In the genomic region with DNA sequence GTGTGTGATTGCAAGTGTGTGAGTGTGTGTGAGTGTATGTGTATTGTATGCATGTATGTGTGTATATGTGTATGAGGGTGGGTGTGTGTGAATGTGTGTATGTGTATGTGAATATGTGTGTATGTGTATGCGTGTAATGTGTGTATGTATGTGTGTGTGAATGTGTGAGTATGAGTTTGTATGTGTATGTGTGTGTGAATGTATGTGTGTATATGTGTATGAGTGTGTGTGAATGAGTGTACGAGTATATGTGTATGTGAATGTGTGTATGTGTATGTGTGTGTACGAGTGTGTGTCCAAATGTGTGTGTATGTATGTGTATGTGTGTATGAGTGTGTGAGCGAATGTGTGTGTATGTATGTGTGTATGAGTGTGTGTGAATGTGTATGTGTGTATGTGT, we compare ENCODE assay signal across 26 cellular contexts. TPM values are rescaled to one million over a fixed set of nuclear protein-coding genes. Genes with fewer than 3 reads are reported as not detected.
"Had no signal": no experiment of that assay in that cellular context is flagged by ENCODE, and none has a peak within 500 bp of the region (broad histone marks: within the 10 kb centered on the region; RNA-seq: fewer than 3 reads in every experiment).

No MANE protein-coding gene starts in this region.

- H3K4me1 Mint-ChIP-seq: T-cell had no signal

- H3K9me3 ChIP-seq: SK-N-SH had no signal

- H3K36me3 Mint-ChIP-seq: T-cell had no signal

- H3K9me2 ChIP-seq: SK-N-SH had no signal

- H3K27ac Mint-ChIP-seq: T-cell had no signal

- ATAC-seq: Panc1, PC-3, T-cell had no signal

- H3K9me3 Mint-ChIP-seq: T-cell had no signal

- H3K9ac ChIP-seq: KMS-11, SK-N-SH had no signal

- DNase-seq: Kasumi-1, MM.1S, NCI-H1092 treated with DMSO at 0.1 percent for 48 hours, NCI-H1436, NCI-H187, NCI-H2029, NCI-H2081 treated with DMSO at 0.1 percent for 48 hours, NCI-H2171, NCI-H226, NCI-H446, NCI-H510A, NCI-H524 treated with DMSO at 0.1 percent for 48 hours, NCI-H69, NCI-H774, PC-3, SHP77, SK-N-SH, SW 1271, T-cell had no signal

- H3K4me2 ChIP-seq: KMS-11, SK-N-SH had no signal

- H3K4me3 Mint-ChIP-seq: T-cell had no signal

- H3K27ac ChIP-seq: HL-60, KMS-11, RWPE1 had no signal

RNA-seq across cellular contexts. Expression of a gene that starts 8.2 kb away (rescaled TPM):
- total RNA-seq: M059J, OCI-LY7, PC-3, SK-MEL-5, T-cell had no signal
- polyA plus RNA-seq: SK-N-SH had no signal
